ENCODE assay signal across 1 cellular context in genomic region chr17:7219812-7220592, GRCh38.
A peak's percentile ranks its signal among the peaks of the same experiment; 100 is the strongest.
TF ChIP-seq lines count a peak whose summit lies in the region.

TSS of gene ACADVL (plus strand) at chr17:7219938. CDS start at chr17:7219985, 47 bp downstream.
TSS of gene DLG4 (minus strand) at chr17:7219836.

TF ChIP-seq in HepG2, 621 proteins besides CTCF, POLR2A, EP300 and RAD21 (continued from another document and continues in another):
- peak; percentile 87 for TF ChIP-seq ARID4A (CRISPR knock-in tag; IDR thresholded peaks at IDR 0.05; ENCODE audit: borderline replicate concordance)
- TF ChIP-seq ZNF431 (CRISPR knock-in tag; IDR thresholded peaks at IDR 0.05; ENCODE audit: borderline replicate concordance, low read depth) = no peak
- TF ChIP-seq NR2C2 (CRISPR knock-in tag; IDR thresholded peaks at IDR 0.05; ENCODE audit: borderline replicate concordance) = peak; percentile 85
- TF ChIP-seq ZNF780A (CRISPR knock-in tag; IDR thresholded peaks at IDR 0.05) = peak; percentile 52; the same call in 1 of the 2 replicates
- peak; percentile 99 for TF ChIP-seq RXRA (CRISPR knock-in tag; IDR thresholded peaks at IDR 0.05)
- peak; percentile 42; the same call in 1 of the 2 replicates for TF ChIP-seq ZNF343 (CRISPR knock-in tag; IDR thresholded peaks at IDR 0.05)
- TF ChIP-seq TFDP2 (CRISPR knock-in tag; IDR thresholded peaks at IDR 0.05) = peak; percentile 50; the same call in 1 of the 2 replicates
- TF ChIP-seq REXO4 (CRISPR knock-in tag; IDR thresholded peaks at IDR 0.05; ENCODE audit: borderline replicate concordance) = 0 out of 2 replicates have a peak, but pooled peaks have one; percentile 45
- no peak for TF ChIP-seq LRRFIP1 (CRISPR knock-in tag; conservative IDR thresholded peaks at IDR 0.05)
- no peak for TF ChIP-seq SMAD1 (CRISPR knock-in tag; IDR thresholded peaks at IDR 0.05; ENCODE audit: borderline replicate concordance, low read depth)
- 0 out of 2 replicates have a peak, but pooled peaks have one; percentile 36 for TF ChIP-seq KDM6A (CRISPR knock-in tag; IDR thresholded peaks at IDR 0.05; ENCODE audit: low read depth)
- TF ChIP-seq UBTF (CRISPR knock-in tag; IDR thresholded peaks at IDR 0.05) = peak; percentile 65
- TF ChIP-seq PHB2 (IDR thresholded peaks at IDR 0.05; ENCODE audit: partially characterized antibody) = no peak
- TF ChIP-seq KDM2A (CRISPR knock-in tag; IDR thresholded peaks at IDR 0.05; ENCODE audit: borderline replicate concordance, low read depth) = peak; percentile 90
- TF ChIP-seq ZNF839 (CRISPR knock-in tag; IDR thresholded peaks at IDR 0.05; ENCODE audit: borderline replicate concordance) = peak; percentile 87; the same call in 1 of the 2 replicates
- peak; percentile 52 for TF ChIP-seq HDAC1 (CRISPR knock-in tag; IDR thresholded peaks at IDR 0.05)
- TF ChIP-seq ZNF205 (CRISPR knock-in tag; IDR thresholded peaks at IDR 0.05) = peak; percentile 12; the same call in 1 of the 2 replicates
- TF ChIP-seq SALL1 (CRISPR knock-in tag; IDR thresholded peaks at IDR 0.05) = peak; percentile 64
- peak; percentile 72; the same call in 1 of the 2 replicates for TF ChIP-seq NAIF1 (CRISPR knock-in tag; IDR thresholded peaks at IDR 0.05; ENCODE audit: borderline replicate concordance)
- no peak for TF ChIP-seq ZNF549 (CRISPR knock-in tag; IDR thresholded peaks at IDR 0.05)
- TF ChIP-seq MLXIP (CRISPR knock-in tag; IDR thresholded peaks at IDR 0.05; ENCODE audit: borderline replicate concordance) = no peak
- no peak for TF ChIP-seq TOE1 (CRISPR knock-in tag; IDR thresholded peaks at IDR 0.05)
- peak; percentile 83 for TF ChIP-seq ZFP91 (CRISPR knock-in tag; IDR thresholded peaks at IDR 0.05; ENCODE audit: borderline replicate concordance)
- TF ChIP-seq JUND (CRISPR knock-in tag; IDR thresholded peaks at IDR 0.05) = peak; percentile 87
- TF ChIP-seq POLR2G (IDR thresholded peaks at IDR 0.05; ENCODE audit: low read depth, low read length) = peak; percentile 88
- TF ChIP-seq GMEB1 (CRISPR knock-in tag; IDR thresholded peaks at IDR 0.05; ENCODE audit: borderline replicate concordance) = peak; percentile 95
- 0 out of 2 replicates have a peak, but pooled peaks have one; percentile 75 for TF ChIP-seq ZNF10 (CRISPR knock-in tag; IDR thresholded peaks at IDR 0.05; ENCODE audit: borderline replicate concordance, low read depth)
- TF ChIP-seq YEATS2 (CRISPR knock-in tag; IDR thresholded peaks at IDR 0.05; ENCODE audit: borderline replicate concordance) = peak; percentile 64; the same call in 1 of the 2 replicates
- no peak for TF ChIP-seq ZNF605 (CRISPR knock-in tag; IDR thresholded peaks at IDR 0.05)
- TF ChIP-seq SMAD3 (CRISPR knock-in tag; IDR thresholded peaks at IDR 0.05) = 0 out of 2 replicates have a peak, but pooled peaks have one; percentile 35
- no peak for TF ChIP-seq ZBTB39 (CRISPR knock-in tag; IDR thresholded peaks at IDR 0.05)
